In the genomic region with DNA sequence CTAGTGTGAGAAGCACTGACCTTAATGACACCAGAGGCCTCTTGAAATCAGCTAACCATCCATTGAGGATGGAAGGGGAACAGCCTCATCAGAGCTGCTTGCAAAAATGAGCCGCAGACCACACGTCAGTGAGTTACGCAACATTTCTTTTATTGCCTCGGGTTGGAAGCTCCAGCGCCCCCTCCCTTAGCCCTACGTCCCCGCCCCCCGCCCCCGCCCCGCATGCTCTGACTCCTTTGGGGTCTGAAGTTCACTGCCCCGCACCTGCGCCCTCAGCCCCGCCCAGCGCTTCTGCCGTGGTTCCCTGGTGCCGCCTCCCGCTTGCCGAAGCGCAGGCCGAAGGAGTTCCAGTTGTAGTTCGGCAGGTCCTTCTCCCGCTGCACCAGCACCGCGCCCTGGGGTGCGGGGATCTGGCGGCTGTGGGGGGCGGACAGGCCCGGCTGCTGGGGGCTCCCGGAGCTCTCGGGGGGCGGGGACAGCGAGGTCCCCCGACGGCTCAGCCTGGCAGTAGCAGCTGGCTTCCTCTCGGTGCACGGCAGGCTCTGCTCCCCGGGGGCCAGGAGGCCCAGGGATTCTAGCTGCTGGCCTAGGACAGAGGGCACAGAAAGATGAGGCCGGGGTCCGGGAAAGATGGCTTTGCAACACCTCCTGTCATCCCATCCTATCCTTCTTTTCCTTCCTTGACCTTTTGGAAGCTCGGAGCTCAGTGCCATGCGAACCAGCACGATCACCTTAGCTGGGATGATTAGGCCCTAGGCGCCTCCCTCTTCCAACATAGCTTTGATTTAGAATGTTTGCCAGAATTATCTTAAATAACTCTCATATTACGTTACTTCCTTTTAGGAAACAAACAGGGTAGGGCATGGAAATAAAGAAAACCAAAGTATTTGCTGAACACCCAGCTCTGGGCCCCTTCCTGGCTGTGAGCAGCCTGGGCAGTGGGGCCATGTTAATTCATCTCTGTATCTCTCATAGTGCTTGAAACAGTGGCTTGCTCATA, we compare ENCODE assay signal across 9 cellular contexts. TPM values are rescaled to one million over a fixed set of nuclear protein-coding genes. Genes with fewer than 3 reads are reported as not detected.
DNase-seq lines count a peak whose midpoint lies in the region; ATAC-seq and TF ChIP-seq lines count a peak whose summit lies in the region.
"Had no signal": no experiment of that assay in that cellular context is flagged by ENCODE, and none has a peak within 500 bp of the region (broad histone marks: within the 10 kb centered on the region; RNA-seq: fewer than 3 reads in every experiment).

No MANE protein-coding gene starts in this region.

- POLR2A ChIA-PET in CD8-positive, alpha-beta T cell (lab: Charles Lee) = no interaction called here

- peaks cover 4% of the 10 kb centered on the region for H3K27me3 ChIP-seq in CD8-positive, alpha-beta T cell (ENCODE audit: insufficient read depth, low read length)
- H3K27me3 ChIP-seq in ascending aorta (no peaks in the 10 kb centered on the region), right lobe of liver (no peaks in the 10 kb centered on the region), uterus (no peaks in the 10 kb centered on the region)

- H3K27ac Mint-ChIP-seq in CD8-positive, alpha-beta T cell = no peak overlapping the region

- WGBS in right lobe of liver (ENCODE audit: insufficient coverage, low coverage, low lambda C conversion rate, missing lambda C conversion rate) = 41% methylated on average over 11 of the region's 44 CpGs

- H3K4me3 Mint-ChIP-seq in CD8-positive, alpha-beta T cell = peak overlapping the region; percentile 44
- H3K4me3 Mint-ChIP-seq: central memory CD8-positive, alpha-beta T cell had no signal

- no peaks in the 10 kb centered on the region for H3K9me3 ChIP-seq in CD8-positive, alpha-beta T cell (ENCODE audit: low read length)
- no peaks in the 10 kb centered on the region for H3K9me3 ChIP-seq in ascending aorta
- no peaks in the 10 kb centered on the region for H3K9me3 ChIP-seq in right lobe of liver
- no peaks in the 10 kb centered on the region for H3K9me3 ChIP-seq in uterus

- TF ChIP-seq CTCF in CD8-positive, alpha-beta T cell (IDR thresholded peaks at IDR 0.05) = no peak
- no peak for TF ChIP-seq CTCF in ascending aorta (IDR thresholded peaks at IDR 0.05)
- no peak for TF ChIP-seq CTCF in right lobe of liver (IDR thresholded peaks at IDR 0.05)
- TF ChIP-seq CTCF in uterus (IDR thresholded peaks at IDR 0.05) = no peak

- no peak overlapping the region for H3K4me3 ChIP-seq in CD8-positive, alpha-beta T cell (ENCODE audit: low read depth, low read length)
- peak overlapping the region; percentile 10 to 44 for H3K4me3 ChIP-seq in ascending aorta
- peak overlapping the region in 2 of 3 donors; percentile 21 to 37 for H3K4me3 ChIP-seq in right lobe of liver
- H3K4me3 ChIP-seq in uterus = peak overlapping the region in 1 of 2 donors; percentile 17

- ATAC-seq in CD8-positive, alpha-beta T cell = peak; percentile 72
- peak; percentile 67 to 78 (median 75) for ATAC-seq in right lobe of liver
- ATAC-seq in HG02884 (IDR thresholded peaks at IDR 0.05; ENCODE audit: unreplicated experiment) = no peak
- ATAC-seq in GM19324 (IDR thresholded peaks at IDR 0.05; ENCODE audit: low FRiP score, unreplicated experiment) = no peak

- intact Hi-C loops in CD8-positive, alpha-beta T cell (cut with DNase I, micrococcal nuclease) = no loop called here
- intact Hi-C loops in ascending aorta (cut with DNase I) = no loop called here
- intact Hi-C loops in right lobe of liver (cut with DNase I) = no loop called here
- intact Hi-C loops in uterus (cut with DNase I; ENCODE audit: low total_unique reads) = no loop called here

- H3K36me3 Mint-ChIP-seq in CD8-positive, alpha-beta T cell = no peaks in the 10 kb centered on the region

- DNase-seq in CD8-positive, alpha-beta T cell = peak in 2 of 7 experiments; percentile 41 to 54
- DNase-seq in NCI-H1092 (lab: John Stamatoyannopoulos, UW) (peak; percentile 22), ascending aorta (ENCODE audit: low spot score in 2 of 2) (no peak), right lobe of liver (peak in 2 of 3 donors; percentile 54 to 59), uterus (peak; percentile 43 to 52), germinal center (ENCODE audit: low spot score) (no peak)

- TF ChIP-seq POLR2A in right lobe of liver (IDR thresholded peaks at IDR 0.05) (no peak), uterus (IDR thresholded peaks at IDR 0.05) (no peak)

- peaks cover 8% of the 10 kb centered on the region for H3K4me1 ChIP-seq in CD8-positive, alpha-beta T cell (ENCODE audit: insufficient read depth, low read length)
- H3K4me1 ChIP-seq in ascending aorta (no peaks in the 10 kb centered on the region), right lobe of liver (peaks cover 0 to 6% (median 0%) of the 10 kb centered on the region in 4 donors), uterus (peaks cover 0 to 4% of the 10 kb centered on the region in 2 donors)

- CTCF ChIA-PET in CD8-positive, alpha-beta T cell (lab: Charles Lee) = interaction anchor here (0.9 to 2.4 kb wide), 8 partner anchors 11 to 208 kb away, joined by 3 to 9 read pairs (median 4); no protein-coding TSS in a partner anchor

- H3K9me3 Mint-ChIP-seq in CD8-positive, alpha-beta T cell = no peaks in the 10 kb centered on the region
- H3K9me3 Mint-ChIP-seq: central memory CD8-positive, alpha-beta T cell had no signal

- peaks cover 42% of the 10 kb centered on the region for H3K27me3 Mint-ChIP-seq in CD8-positive, alpha-beta T cell (ENCODE audit: low read depth)

- peaks cover 36% of the 10 kb centered on the region for H3K4me1 Mint-ChIP-seq in CD8-positive, alpha-beta T cell (ENCODE audit: low read depth)
- H3K4me1 Mint-ChIP-seq: central memory CD8-positive, alpha-beta T cell had no signal

- H3K27ac ChIP-seq in CD8-positive, alpha-beta T cell (ENCODE audit: low read depth, low read length) = no peak overlapping the region
- H3K27ac ChIP-seq in ascending aorta = no peak overlapping the region
- H3K27ac ChIP-seq in right lobe of liver = no peak overlapping the region
- peak overlapping the region in 1 of 2 donors; percentile 71 for H3K27ac ChIP-seq in uterus

- no peaks in the 10 kb centered on the region for H3K36me3 ChIP-seq in CD8-positive, alpha-beta T cell (ENCODE audit: insufficient read depth, low read length)
- H3K36me3 ChIP-seq in ascending aorta = no peaks in the 10 kb centered on the region
- no peaks in the 10 kb centered on the region for H3K36me3 ChIP-seq in right lobe of liver
- H3K36me3 ChIP-seq in uterus = no peaks in the 10 kb centered on the region

RNA-seq across cellular contexts. Expression of gene KISS1, which starts 5.8 kb away (rescaled TPM):
- not detected for total RNA-seq in CD8-positive, alpha-beta T cell
- total RNA-seq in ascending aorta (not detected), right lobe of liver (1 to 10 TPM in 1 of 6 experiments, under 1 TPM in 2, not detected in 3; 0.51 to 1.1 (median 0.72) TPM), uterus (not detected)

RNA-seq across cellular contexts. Expression of gene GOLT1A, which starts 23.3 kb away (rescaled TPM):
- not detected for total RNA-seq in CD8-positive, alpha-beta T cell
- total RNA-seq in ascending aorta = not detected
- 100 to 1,000 TPM in 1 of 6 experiments, 10 to 100 TPM in 5; 49.4 to 103 (median 74.5) TPM for total RNA-seq in right lobe of liver
- under 1 TPM in 1 of 4 donors, not detected in 3; 0.52 TPM for total RNA-seq in uterus

RNA-seq across cellular contexts. Expression of gene REN, which starts 24.4 kb away (rescaled TPM):
- not detected for total RNA-seq in CD8-positive, alpha-beta T cell
- total RNA-seq in ascending aorta (not detected), right lobe of liver (under 1 TPM in 5 of 6 experiments, not detected in 1; 0.25 to 0.44 (median 0.27) TPM), uterus (1 to 10 TPM in 2 of 4 donors, not detected in 2; 6.8 to 9.4 TPM)

RNA-seq across cellular contexts. Expression of gene ETNK2, which starts 38.7 kb away (rescaled TPM):
- 10 to 100 TPM; 13.4 to 17.0 TPM for total RNA-seq in CD8-positive, alpha-beta T cell
- 22.0 TPM for total RNA-seq in ascending aorta
- total RNA-seq in right lobe of liver = 100 to 1,000 TPM in 3 of 6 experiments, 10 to 100 TPM in 3; 30.9 to 231 (median 98.9) TPM
- 10 to 100 TPM in 3 of 4 donors, 1 to 10 TPM in 1; 2.3 to 23.9 (median 13.9) TPM for total RNA-seq in uterus

Comparison
In these comparisons a context has a peak if more than half of its experiments do, and no peak if none do; other contexts are left out.
1. ATAC-seq: peak in CD8-positive, alpha-beta T cell (single experiment) and right lobe of liver (4 of 4); none in HG02884 (single experiment) and GM19324 (single experiment).
2. DNase-seq: peak in NCI-H1092 (single experiment), right lobe of liver (2 of 3) and uterus (2 of 2); none in ascending aorta (0 of 2) and germinal center (single experiment).
3. RNA of gene GOLT1A, which starts 23.3 kb away (total RNA-seq): 49.4 to 103 TPM in right lobe of liver; not detected in CD8-positive, alpha-beta T cell, 0.52 TPM in uterus and not detected in ascending aorta (single experiment); every median in the first group is over 10 times any median in the second.